ENCODE assay signal across 34 cellular contexts in the genomic region with DNA sequence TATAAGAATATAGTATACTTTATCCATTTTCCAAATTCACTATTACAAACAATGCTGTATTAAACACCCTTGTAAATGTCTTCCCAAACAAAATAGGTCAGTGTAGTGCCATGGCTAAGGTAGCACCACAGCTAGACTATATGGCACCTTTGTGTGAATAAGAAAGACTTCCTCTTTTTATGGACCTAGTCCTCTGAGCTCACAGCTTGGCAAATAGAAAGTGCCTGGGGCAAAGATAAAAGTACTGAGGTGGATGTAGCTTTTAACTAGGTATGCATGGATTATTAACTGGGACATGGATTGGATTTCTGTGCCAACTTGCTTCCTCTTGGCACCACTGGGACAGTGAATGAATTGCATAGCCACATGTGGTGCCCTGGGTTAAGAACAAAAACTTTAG. TPM values are rescaled to one million over a fixed set of nuclear protein-coding genes. Genes with fewer than 3 reads are reported as not detected.
"Had no signal": no experiment of that assay in that cellular context is flagged by ENCODE, and none has a peak within 500 bp of the region (broad histone marks: within the 10 kb centered on the region; RNA-seq: fewer than 3 reads in every experiment).

No MANE protein-coding gene starts in this region.

- FAIRE-seq: bronchial epithelial cell had no signal

- DNase-seq: activated B cell treated with CpG ODN at 0.5 μM for 24 hours; activated CD4-positive, alpha-beta memory T cell treated with anti-CD3 and anti-CD28 coated beads, Interleukin-2, amount 10 ng/mL, durations not matched to agents 7 days and 5 days; activated CD4-positive, alpha-beta T cell treated with anti-CD3 and anti-CD28 coated beads for 1 hour; activated CD4-positive, alpha-beta T cell treated with anti-CD3 and anti-CD28 coated beads for 48 hours; activated CD8-positive, alpha-beta memory T cell treated with anti-CD3 and anti-CD28 coated beads for 24 hours; activated CD8-positive, alpha-beta memory T cell treated with anti-CD3 and anti-CD28 coated beads, Interleukin-2, amount 10 ng/mL, durations not matched to agents 7 days and 5 days; activated CD8-positive, alpha-beta memory T cell treated with anti-CD3 and anti-CD28 coated beads, Interleukin-2, amount 50 U/mL, for 48 hours; activated effector memory CD4-positive, alpha-beta T cell treated with Interleukin-2 at 50 U/mL for 16 hours; activated naive CD4-positive, alpha-beta T cell treated with anti-CD3 and anti-CD28 coated beads, Interleukin-2, amount 10 ng/mL, durations not matched to agents 7 days and 5 days; activated naive CD8-positive, alpha-beta T cell treated with anti-CD3 and anti-CD28 coated beads, Interleukin-2, amount 50 U/mL, for 24 hours; activated T-cell treated with anti-CD3 and anti-CD28 coated beads, Interleukin-2, amount 50 U/mL, for 48 hours; anterior cingulate cortex; caudate nucleus; cerebellar nuclear complex; Kasumi-1; KG1; MM.1S; NCI-H1105; NCI-H1417 treated with DMSO at 0.1 percent for 48 hours; NCI-H187 treated with DMSO at 0.1 percent for 48 hours; NCI-H2081; NCI-H2171 treated with DMSO at 0.1 percent for 48 hours; NCI-H2227 treated with DMSO at 0.1 percent for 48 hours; NCI-H446 treated with DMSO at 0.1 percent for 48 hours; NCI-H524; NCI-H69; NCI-H82; PC-3; Peyer's patch; RPMI8226; SHP77 treated with DMSO at 0.1 percent for 48 hours; SK-N-SH had no signal

- ATAC-seq: activated CD8-positive, alpha-beta memory T cell treated with anti-CD3 and anti-CD28 coated beads, Interleukin-2, amount 10 ng/mL, durations not matched to agents 7 days and 5 days; activated naive CD8-positive, alpha-beta T cell treated with anti-CD3 and anti-CD28 coated beads, Interleukin-2, amount 50 U/mL, for 24 hours; PC-3 had no signal

RNA-seq across cellular contexts. Expression of gene HRNR, which starts 25.0 kb away (rescaled TPM):
- total RNA-seq: activated B cell treated with CpG ODN at 0.5 μM for 24 hours; activated CD4-positive, alpha-beta memory T cell treated with anti-CD3 and anti-CD28 coated beads, Interleukin-2, amount 10 ng/mL, durations not matched to agents 7 days and 5 days; activated CD8-positive, alpha-beta memory T cell treated with anti-CD3 and anti-CD28 coated beads, Interleukin-2, amount 10 ng/mL, durations not matched to agents 7 days and 5 days; PC-3; Peyer's patch had no signal
- polyA plus RNA-seq: SK-N-SH had no signal

RNA-seq across cellular contexts. Expression of gene RPTN, which starts 40.0 kb away (rescaled TPM):
- total RNA-seq: activated B cell treated with CpG ODN at 0.5 μM for 24 hours; activated CD4-positive, alpha-beta memory T cell treated with anti-CD3 and anti-CD28 coated beads, Interleukin-2, amount 10 ng/mL, durations not matched to agents 7 days and 5 days; activated CD8-positive, alpha-beta memory T cell treated with anti-CD3 and anti-CD28 coated beads, Interleukin-2, amount 10 ng/mL, durations not matched to agents 7 days and 5 days; PC-3; Peyer's patch; SJSA1 had no signal
- polyA plus RNA-seq: SK-N-SH had no signal
